28 cellular contexts compared by ENCODE assay signal in genomic region chr2:218097975-218098374, GRCh38. TPM values are rescaled to one million over a fixed set of nuclear protein-coding genes. Genes with fewer than 3 reads are reported as not detected.
DNase-seq lines count a peak whose midpoint lies in the region; ATAC-seq, FAIRE-seq and TF ChIP-seq lines count a peak whose summit lies in the region.
"Had no signal": no experiment of that assay in that cellular context is flagged by ENCODE, and none has a peak within 500 bp of the region (broad histone marks: within the 10 kb centered on the region; RNA-seq: fewer than 3 reads in every experiment).

No MANE protein-coding gene starts in this region.

- 0% methylated on average over 3 of the region's 3 CpGs for WGBS in GM12878 (ENCODE audit: insufficient coverage, insufficient replicate concordance, low lambda C conversion rate, missing lambda C conversion rate)

- no peaks in the 10 kb centered on the region for H3K36me3 ChIP-seq in GM12878 (ENCODE audit: control insufficient read depth in 2 of 2, insufficient read depth in 2 of 2, low read length in 1 of 2)
- H3K36me3 ChIP-seq: BE2C, BLaER1 had no signal

- no peak overlapping the region for H2AFZ ChIP-seq in GM12878 (ENCODE audit: control insufficient read depth, low read depth, low read length)

- POLR2A ChIA-PET in GM12878 (lab: Charles Lee) = no interaction called here

- FAIRE-seq in GM12892 (lab: Jason Lieb, UNC) (peak; percentile 17), GM12878 (lab: Jason Lieb, UNC) (peak; percentile 69)
- FAIRE-seq: A204.1 had no signal

- H3K9me3 ChIP-seq in GM12878 (replicated peaks; ENCODE audit: control insufficient read depth, insufficient read depth, low read length) = no peaks in the 10 kb centered on the region; the same call in 2 of the 3 replicates
- H3K9me3 ChIP-seq: BE2C had no signal

- H3K27ac ChIP-seq in GM12878 (ENCODE audit: control insufficient read depth, insufficient read depth) = no peak overlapping the region
- H3K27ac ChIP-seq: BLaER1 had no signal

- in situ Hi-C loops in GM12878 (cut with MboI) = no loop called here

- H3K4me2 ChIP-seq in GM12878 (ENCODE audit: control insufficient read depth, insufficient read depth) = no peak overlapping the region
- H3K4me2 ChIP-seq: BLaER1 had no signal

- no peak for TF ChIP-seq CTCF in GM12878 (IDR thresholded peaks at IDR 0.05 in 2 of 3, conservative IDR thresholded peaks at IDR 0.05 in 1 of 3; ENCODE audit: control insufficient read depth in 2 of 3, extremely low read depth in 1 of 3, insufficient read depth in 1 of 3, low read depth in 3 of 3, low read length in 3 of 3)

- no peak for TF ChIP-seq RAD21 in GM12878 (IDR thresholded peaks at IDR 0.05; ENCODE audit: insufficient read depth, low read depth, low read length)

- no peak overlapping the region for H3K4me3 ChIP-seq in GM12878
- H3K4me3 ChIP-seq: BLaER1 had no signal

- ATAC-seq in GM12878 (no peak), left colon (no peak), GM18520 (IDR thresholded peaks at IDR 0.05; ENCODE audit: unreplicated experiment) (no peak)

- no peak for TF ChIP-seq EP300 in GM12878 (IDR thresholded peaks at IDR 0.05; ENCODE audit: borderline replicate concordance in 1 of 2, control insufficient read depth in 1 of 2, low read depth in 2 of 2, low read length in 2 of 2)

- BruUV-seq in GM12878 (replicated peaks; lab: Mats Ljungman, UMichigan) = no TSS peak

- DNase-seq in GM12892 (ENCODE audit: insufficient read length) (no peak), OCI-M1 (lab: John Stamatoyannopoulos, UW) (peak; percentile 21), GM12878 (ENCODE audit: low read depth, low spot score) (no peak), posterior cingulate gyrus (no peak), NCI-H446 treated with DMSO at 0.1 percent for 48 hours (lab: John Stamatoyannopoulos, UW) (no peak), left colon (no peak)
- DNase-seq: 8988T; ACHN; BE2C; C1 segment of cervical spinal cord; CD4-positive, alpha-beta memory T cell; CD4-positive, CD25-positive, alpha-beta regulatory T cell; CD8-positive, alpha-beta memory T cell; COR-L47; DMS 273 treated with DMSO at 0.1 percent for 48 hours; DMS153; DMS53; DMS79; DND-41; EL; GDM1 had no signal

- SMC1A ChIA-PET in GM12878 (lab: Charles Lee; ENCODE audit: uncharacterized antibody, unreplicated experiment) = no interaction called here

- no peak overlapping the region for H3K9ac ChIP-seq in GM12878 (ENCODE audit: control insufficient read depth, insufficient read depth, low read length)
- H3K9ac ChIP-seq: BLaER1 had no signal

- H3K27me3 ChIP-seq in GM12878 (replicated peaks in 1 of 2; ENCODE audit: control insufficient read depth in 2 of 2, insufficient read depth in 2 of 2, low read length in 1 of 2) = no peaks in the 10 kb centered on the region
- H3K27me3 ChIP-seq: BLaER1 had no signal

- intact Hi-C loops in GM12878 (cut with micrococcal nuclease; ENCODE audit: unreplicated experiment) = no loop called here
- intact Hi-C loops in posterior cingulate gyrus (cut with DNase I) = no loop called here
- intact Hi-C loops in left colon (cut with DNase I, micrococcal nuclease) = no loop called here

- H4K20me1 ChIP-seq in GM12878 (ENCODE audit: control insufficient read depth, insufficient read depth) = no peaks in the 10 kb centered on the region
- H4K20me1 ChIP-seq: BLaER1 had no signal

- H3K79me2 ChIP-seq in GM12878 (ENCODE audit: control insufficient read depth, insufficient read depth, low read length) = no peaks in the 10 kb centered on the region

- CTCF ChIA-PET in GM12878 (lab: Yijun Ruan, JAX) = no interaction called here

- RAD21 ChIA-PET in GM12878 (lab: Charles Lee; ENCODE audit: unreplicated experiment) = no interaction called here

- H3K4me1 ChIP-seq in GM12878 (ENCODE audit: control insufficient read depth, insufficient read depth, low read length) = no peaks in the 10 kb centered on the region
- H3K4me1 ChIP-seq: BE2C, BLaER1 had no signal

- TF ChIP-seq POLR2A in GM12892 (IDR thresholded peaks at IDR 0.05; ENCODE audit: low read depth, low read length) = no peak
- TF ChIP-seq POLR2A in GM12878 (IDR thresholded peaks at IDR 0.05; ENCODE audit: low read depth, low read length) = no peak

TF ChIP-seq in GM12878, 131 proteins besides CTCF, POLR2A, EP300 and RAD21:
- TF ChIP-seq CREM (IDR thresholded peaks at IDR 0.05; ENCODE audit: low read depth) (no peak), CREB1 (IDR thresholded peaks at IDR 0.05; ENCODE audit: low read depth) (no peak), CHD1 (IDR thresholded peaks at IDR 0.05; ENCODE audit: low read depth, low read length) (no peak), SPI1 (IDR thresholded peaks at IDR 0.05; ENCODE audit: borderline replicate concordance, insufficient read depth, low read depth, low read length) (peak; percentile 32; the same call in 1 of the 2 replicates), PRDM15 (CRISPR knock-in tag; IDR thresholded peaks at IDR 0.05) (no peak), SUZ12 (IDR thresholded peaks at IDR 0.05; ENCODE audit: unreplicated experiment) (no peak), GABPA (IDR thresholded peaks at IDR 0.05; ENCODE audit: low read depth) (no peak), CHD4 (IDR thresholded peaks at IDR 0.05) (no peak)

RNA-seq across cellular contexts. Expression of gene CXCR2, which starts 27.9 kb away (rescaled TPM):
- polyA plus RNA-seq in GM12892 (2012; ENCODE audit: missing spikeins) = 0.19 TPM
- total RNA-seq in GM12878 (2013; cell fraction: nucleolus; rRNA removed) = not detected in 2 replicates
- total RNA-seq in GM12878 (2014; rRNA removed) = 0.06 and 0.11 TPM in 2 replicates
- total RNA-seq in GM12878 (2014; rRNA removed; fragmentation: Illumina TruSeq; extraction: Trizol) = 0.09 TPM in 1 of 2 replicates, not detected in the other
- total RNA-seq in GM12878 (2021) = 0.36 TPM in 1 of 2 replicates, not detected in the other
- 0.10 TPM for polyA plus RNA-seq in GM12878 (2011; ENCODE audit: low read depth)
- 0.07 and 0.12 TPM in 2 replicates for polyA plus RNA-seq in GM12878 (2011; rRNA removed)
- polyA plus RNA-seq in GM12878 (2011; cell fraction: cytosol; rRNA removed) = 0.20 and 0.24 TPM in 2 replicates
- 0.15 TPM in 1 of 2 replicates, not detected in the other for polyA plus RNA-seq in GM12878 (2011; cell fraction: nucleus; rRNA removed)
- 0.07 and 0.48 TPM in 2 replicates for polyA plus RNA-seq in GM12878 (2012)
- polyA plus RNA-seq in GM12878 (2014; fragmentation: Illumina TruSeq; extraction: Trizol) = 0.21 TPM in 1 of 2 replicates, not detected in the other
- under 1 TPM; 0.04 to 0.27 TPM for polyA plus RNA-seq in GM12878 (2014; fragmentation: Nextera tagmentation; extraction: Ambion mirVana)
- polyA plus RNA-seq in GM12878 (2014; rRNA removed) = 0.08 and 0.31 TPM in 2 replicates
- under 1 TPM; 0.09 to 0.62 TPM for polyA plus RNA-seq in GM12878 (2016; fragmentation: Nextera tagmentation; extraction: Ambion mirVana)
- polyA minus RNA-seq in GM12878 (2011; rRNA and poly(A)+ RNA removed) = 0.52 and 0.80 TPM in 2 replicates
- not detected in 2 replicates for polyA minus RNA-seq in GM12878 (2011; cell fraction: cytosol; rRNA and poly(A)+ RNA removed)
- polyA minus RNA-seq in GM12878 (2011; cell fraction: nucleus; rRNA and poly(A)+ RNA removed) = 0.48 TPM in 1 of 2 replicates, not detected in the other
- total RNA-seq in left colon = under 1 TPM; 0.17 to 0.18 TPM
- total RNA-seq: A673; CD4-positive, alpha-beta memory T cell; CD4-positive, CD25-positive, alpha-beta regulatory T cell; CD8-positive, alpha-beta memory T cell; Daoy; G401 had no signal
- polyA plus RNA-seq: AG04450; CD4-positive, alpha-beta memory T cell; CD4-positive, CD25-positive, alpha-beta regulatory T cell had no signal

RNA-seq across cellular contexts. Expression of gene RUFY4, which starts 28.9 kb away (rescaled TPM):
- 5.0 TPM for polyA plus RNA-seq in GM12892 (2012; ENCODE audit: missing spikeins)
- total RNA-seq in GM12878 (2013; cell fraction: nucleolus; rRNA removed) = 2.5 and 4.4 TPM in 2 replicates
- total RNA-seq in GM12878 (2014; rRNA removed) = 0.65 and 1.2 TPM in 2 replicates
- total RNA-seq in GM12878 (2014; rRNA removed; fragmentation: Illumina TruSeq; extraction: Trizol) = 1.3 and 1.6 TPM in 2 replicates
- 1.5 and 2.7 TPM in 2 replicates for total RNA-seq in GM12878 (2021)
- polyA plus RNA-seq in GM12878 (2011; ENCODE audit: low read depth) = 3.5 TPM
- 0.29 and 0.90 TPM in 2 replicates for polyA plus RNA-seq in GM12878 (2011; rRNA removed)
- 0.51 and 0.60 TPM in 2 replicates for polyA plus RNA-seq in GM12878 (2011; cell fraction: cytosol; rRNA removed)
- polyA plus RNA-seq in GM12878 (2011; cell fraction: nucleus; rRNA removed) = 4.8 and 6.8 TPM in 2 replicates
- 3.5 and 4.3 TPM in 2 replicates for polyA plus RNA-seq in GM12878 (2012)
- polyA plus RNA-seq in GM12878 (2014; fragmentation: Illumina TruSeq; extraction: Trizol) = 0.91 and 0.92 TPM in 2 replicates
- polyA plus RNA-seq in GM12878 (2014; fragmentation: Nextera tagmentation; extraction: Ambion mirVana) = under 1 TPM; 0.05 to 0.14 TPM
- 1.6 and 2.7 TPM in 2 replicates for polyA plus RNA-seq in GM12878 (2014; rRNA removed)
- polyA plus RNA-seq in GM12878 (2016; fragmentation: Nextera tagmentation; extraction: Ambion mirVana) = under 1 TPM; 0.23 to 0.32 TPM
- 0.44 and 2.4 TPM in 2 replicates for polyA minus RNA-seq in GM12878 (2011; rRNA and poly(A)+ RNA removed)
- not detected in 2 replicates for polyA minus RNA-seq in GM12878 (2011; cell fraction: cytosol; rRNA and poly(A)+ RNA removed)
- 1.2 and 4.2 TPM in 2 replicates for polyA minus RNA-seq in GM12878 (2011; cell fraction: nucleus; rRNA and poly(A)+ RNA removed)
- total RNA-seq in left colon = under 1 TPM; 0.28 to 0.76 TPM
- total RNA-seq: CD8-positive, alpha-beta memory T cell; Daoy; G401 had no signal
- polyA plus RNA-seq: AG04450; CD8-positive, alpha-beta memory T cell had no signal
